Comparison of ENCODE assay signal across 22 cellular contexts in the genomic region with DNA sequence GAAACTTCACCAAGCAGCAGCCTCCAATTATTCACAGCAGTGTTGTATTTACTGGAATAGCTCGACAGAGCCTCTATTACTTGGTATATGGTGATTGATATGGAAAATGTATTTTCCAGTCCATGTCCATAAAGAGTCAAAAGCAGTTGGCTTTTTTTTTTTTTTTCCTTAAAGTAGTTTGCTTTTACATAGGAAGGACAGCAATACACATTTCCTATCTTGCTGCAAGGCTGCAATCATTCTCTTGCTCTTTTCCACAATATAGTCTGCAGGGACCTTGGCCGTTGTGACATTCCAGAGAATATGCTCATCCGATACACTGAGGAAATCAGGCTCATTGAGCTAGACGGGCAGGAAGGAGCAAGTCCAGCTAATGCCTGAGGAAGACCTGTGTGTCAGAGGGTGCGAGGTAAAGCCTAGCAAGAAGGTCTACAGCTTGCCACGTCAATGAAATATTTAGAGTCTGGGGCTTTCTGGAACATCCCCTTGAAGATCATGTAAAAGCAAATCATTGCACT.
"Had no signal": no experiment of that assay in that cellular context is flagged by ENCODE, and none has a peak within 500 bp of the region (broad histone marks: within the 10 kb centered on the region; RNA-seq: fewer than 3 reads in every experiment).

No MANE protein-coding gene starts in this region.

- H3K4me1 ChIP-seq: foreskin keratinocyte, left ventricle myocardium inferior, lower lobe of right lung, right atrium auricular region, sigmoid colon, suprapubic skin, thyroid gland, uterus had no signal

- H3K4me2 ChIP-seq: neural progenitor cell had no signal

- H2AFZ ChIP-seq: neural progenitor cell had no signal

- H3K27me3 ChIP-seq: neural progenitor cell, ovary, right atrium auricular region, sigmoid colon, thyroid gland, uterus had no signal

- H3K4me3 ChIP-seq: left ventricle myocardium inferior, lower lobe of right lung, neural progenitor cell, ovary, right atrium auricular region, sigmoid colon, suprapubic skin, thyroid gland, uterus had no signal

- H3K36me3 Mint-ChIP-seq: immature natural killer cell; natural killer cell treated with Interleukin-12 subunit alpha and Interleukin-12 subunit beta and Interleukin-15 and Interleukin-18, amount 100 ng/mL, for 72 hours; neural progenitor cell; type B pancreatic cell had no signal

- H3K9me3 ChIP-seq: left ventricle myocardium inferior, lower lobe of right lung, ovary, right atrium auricular region, sigmoid colon, suprapubic skin, thyroid gland, uterus had no signal

- H3K27ac Mint-ChIP-seq: immature natural killer cell; natural killer cell treated with Interleukin-12 subunit alpha and Interleukin-12 subunit beta and Interleukin-15 and Interleukin-18, amount 100 ng/mL, for 72 hours; neural progenitor cell; type B pancreatic cell had no signal

- H3K4me3 Mint-ChIP-seq: immature natural killer cell; natural killer cell treated with Interleukin-12 subunit alpha and Interleukin-12 subunit beta and Interleukin-15 and Interleukin-18, amount 100 ng/mL, for 72 hours; neural progenitor cell; type B pancreatic cell had no signal

- ATAC-seq: foreskin keratinocyte; left cardiac atrium; lower lobe of right lung; natural killer cell treated with Interleukin-12 subunit alpha and Interleukin-12 subunit beta and Interleukin-15 and Interleukin-18, amount 100 ng/mL, for 72 hours; stimulated activated naive CD8-positive, alpha-beta T cell treated with anti-CD3 and anti-CD28 coated beads, Interleukin-15, Interleukin-2, amounts not matched to agents 100 U/mL and 50 U/mL, for 24 hours had no signal

- H3K36me3 ChIP-seq: left ventricle myocardium inferior, lower lobe of right lung, neural progenitor cell, ovary, right atrium auricular region, suprapubic skin, thyroid gland, uterus had no signal

- DNase-seq: effector memory CD4-positive, alpha-beta T cell; immature natural killer cell; left cardiac atrium; left ventricle myocardium inferior; lower lobe of right lung; mesenchymal stem cell; midbrain; nucleus accumbens; ovary; sigmoid colon; small intestine; stimulated activated CD4-positive, alpha-beta T cell treated with anti-CD3 and anti-CD28 coated beads, Interleukin-2, amount 100 ng/mL, for 48 hours; stimulated activated naive CD8-positive, alpha-beta T cell treated with anti-CD3 and anti-CD28 coated beads, Interleukin-15, Interleukin-2, amounts not matched to agents 100 U/mL and 50 U/mL, for 24 hours; thyroid gland; uterus had no signal

- H3K27ac ChIP-seq: epithelial cell of prostate, foreskin keratinocyte, left ventricle myocardium inferior, lower lobe of right lung, neural progenitor cell, ovary, right atrium auricular region, sigmoid colon, suprapubic skin, thyroid gland, uterus had no signal

- H3K4me1 Mint-ChIP-seq: immature natural killer cell had no signal

- H3K9ac ChIP-seq: neural progenitor cell had no signal

- H3K9me3 Mint-ChIP-seq: immature natural killer cell; natural killer cell treated with Interleukin-12 subunit alpha and Interleukin-12 subunit beta and Interleukin-15 and Interleukin-18, amount 100 ng/mL, for 72 hours; neural progenitor cell; type B pancreatic cell had no signal
